ENCODE assay signal across 1 cellular context in genomic region chr2:226618875-226619605, GRCh38.
TF ChIP-seq lines count a peak whose summit lies in the region.

No MANE protein-coding gene starts in this region.

TF ChIP-seq in HepG2, 621 proteins besides CTCF, POLR2A, EP300 and RAD21 (continued from another document and continues in another):
- no peak for TF ChIP-seq PREB (CRISPR knock-in tag; IDR thresholded peaks at IDR 0.05)
- peak; percentile 95 for TF ChIP-seq FOXJ3 (CRISPR knock-in tag; IDR thresholded peaks at IDR 0.05; ENCODE audit: borderline replicate concordance)
- TF ChIP-seq KDM3A (CRISPR knock-in tag; IDR thresholded peaks at IDR 0.05; ENCODE audit: low read depth), result peak; percentile 79; the same call in 1 of the 2 replicates
- TF ChIP-seq AKAP8 (CRISPR knock-in tag; IDR thresholded peaks at IDR 0.05), result peak; percentile 71; the same call in 1 of the 2 replicates
- peak; percentile 88; the same call in 1 of the 2 replicates for TF ChIP-seq TSC22D2 (CRISPR knock-in tag; IDR thresholded peaks at IDR 0.05; ENCODE audit: borderline replicate concordance)
- peak; percentile 91 for TF ChIP-seq CEBPG (CRISPR knock-in tag; IDR thresholded peaks at IDR 0.05)
- TF ChIP-seq ZNF547 (CRISPR knock-in tag; IDR thresholded peaks at IDR 0.05), result no peak
- TF ChIP-seq, protein P1, sequence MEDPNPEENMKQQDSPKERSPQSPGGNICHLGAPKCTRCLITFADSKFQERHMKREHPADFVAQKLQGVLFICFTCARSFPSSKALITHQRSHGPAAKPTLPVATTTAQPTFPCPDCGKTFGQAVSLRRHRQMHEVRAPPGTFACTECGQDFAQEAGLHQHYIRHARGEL (CRISPR knock-in tag; IDR thresholded peaks at IDR 0.05), result no peak
- 0 out of 2 replicates have a peak, but pooled peaks have one; percentile 21 for TF ChIP-seq ELF4 (CRISPR knock-in tag; IDR thresholded peaks at IDR 0.05; ENCODE audit: borderline replicate concordance)
- TF ChIP-seq PHF8 (CRISPR knock-in tag; IDR thresholded peaks at IDR 0.05), result no peak; the same call in 1 of the 2 replicates
- no peak for TF ChIP-seq ZFP36 (IDR thresholded peaks at IDR 0.05; ENCODE audit: borderline replicate concordance, low read depth, low read length, partially characterized antibody)
- TF ChIP-seq, protein P2, sequence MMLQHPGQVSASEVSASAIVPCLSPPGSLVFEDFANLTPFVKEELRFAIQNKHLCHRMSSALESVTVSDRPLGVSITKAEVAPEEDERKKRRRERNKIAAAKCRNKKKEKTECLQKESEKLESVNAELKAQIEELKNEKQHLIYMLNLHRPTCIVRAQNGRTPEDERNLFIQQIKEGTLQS (CRISPR knock-in tag; IDR thresholded peaks at IDR 0.05), result no peak
- TF ChIP-seq MAFG (CRISPR knock-in tag; IDR thresholded peaks at IDR 0.05), result no peak
- TF ChIP-seq CENPT (CRISPR knock-in tag; IDR thresholded peaks at IDR 0.05; ENCODE audit: low read depth), result no peak
- TF ChIP-seq ZBTB34 (CRISPR knock-in tag; IDR thresholded peaks at IDR 0.05), result peak; percentile 54; the same call in 1 of the 2 replicates
- no peak; the same call in 1 of the 2 replicates for TF ChIP-seq ZNF563 (CRISPR knock-in tag; IDR thresholded peaks at IDR 0.05)
- TF ChIP-seq, protein P3, sequence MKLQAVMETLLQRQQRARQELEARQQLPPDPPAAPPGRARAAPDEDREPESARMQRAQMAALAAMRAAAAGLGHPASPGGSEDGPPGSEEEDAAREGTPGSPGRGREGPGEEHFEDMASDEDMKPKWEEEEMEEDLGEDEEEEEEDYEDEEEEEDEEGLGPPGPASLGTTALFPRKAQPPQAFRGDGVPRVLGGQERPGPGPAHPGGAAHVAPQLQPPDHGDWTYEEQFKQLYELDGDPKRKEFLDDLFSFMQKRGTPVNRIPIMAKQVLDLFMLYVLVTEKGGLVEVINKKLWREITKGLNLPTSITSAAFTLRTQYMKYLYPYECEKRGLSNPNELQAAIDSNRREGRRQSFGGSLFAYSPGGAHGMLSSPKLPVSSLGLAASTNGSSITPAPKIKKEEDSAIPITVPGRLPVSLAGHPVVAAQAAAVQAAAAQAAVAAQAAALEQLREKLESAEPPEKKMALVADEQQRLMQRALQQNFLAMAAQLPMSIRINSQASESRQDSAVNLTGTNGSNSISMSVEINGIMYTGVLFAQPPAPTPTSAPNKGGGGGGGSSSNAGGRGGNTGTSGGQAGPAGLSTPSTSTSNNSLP (IDR thresholded peaks at IDR 0.05; ENCODE audit: low read depth, low read length), result peak; percentile 67; the same call in 1 of the 2 replicates
- no peak for TF ChIP-seq ZSCAN25 (CRISPR knock-in tag; IDR thresholded peaks at IDR 0.05)
- TF ChIP-seq CC2D1A (CRISPR knock-in tag; IDR thresholded peaks at IDR 0.05), result 0 out of 2 replicates have a peak, but pooled peaks have one; percentile 86
- peak; percentile 42; the same call in 1 of the 2 replicates for TF ChIP-seq RNF219 (CRISPR knock-in tag; IDR thresholded peaks at IDR 0.05)
- TF ChIP-seq, protein P4, sequence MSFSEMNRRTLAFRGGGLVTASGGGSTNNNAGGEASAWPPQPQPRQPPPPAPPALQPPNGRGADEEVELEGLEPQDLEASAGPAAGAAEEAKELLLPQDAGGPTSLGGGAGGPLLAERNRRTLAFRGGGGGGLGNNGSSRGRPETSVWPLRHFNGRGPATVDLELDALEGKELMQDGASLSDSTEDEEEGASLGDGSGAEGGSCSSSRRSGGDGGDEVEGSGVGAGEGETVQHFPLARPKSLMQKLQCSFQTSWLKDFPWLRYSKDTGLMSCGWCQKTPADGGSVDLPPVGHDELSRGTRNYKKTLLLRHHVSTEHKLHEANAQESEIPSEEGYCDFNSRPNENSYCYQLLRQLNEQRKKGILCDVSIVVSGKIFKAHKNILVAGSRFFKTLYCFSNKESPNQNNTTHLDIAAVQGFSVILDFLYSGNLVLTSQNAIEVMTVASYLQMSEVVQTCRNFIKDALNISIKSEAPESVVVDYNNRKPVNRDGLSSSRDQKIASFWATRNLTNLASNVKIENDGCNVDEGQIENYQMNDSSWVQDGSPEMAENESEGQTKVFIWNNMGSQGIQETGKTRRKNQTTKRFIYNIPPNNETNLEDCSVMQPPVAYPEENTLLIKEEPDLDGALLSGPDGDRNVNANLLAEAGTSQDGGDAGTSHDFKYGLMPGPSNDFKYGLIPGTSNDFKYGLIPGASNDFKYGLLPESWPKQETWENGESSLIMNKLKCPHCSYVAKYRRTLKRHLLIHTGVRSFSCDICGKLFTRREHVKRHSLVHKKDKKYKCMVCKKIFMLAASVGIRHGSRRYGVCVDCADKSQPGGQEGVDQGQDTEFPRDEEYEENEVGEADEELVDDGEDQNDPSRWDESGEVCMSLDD (CRISPR knock-in tag; IDR thresholded peaks at IDR 0.05; ENCODE audit: borderline replicate concordance), result no peak
- TF ChIP-seq ZNF224 (CRISPR knock-in tag; IDR thresholded peaks at IDR 0.05), result no peak
- TF ChIP-seq JARID2 (CRISPR knock-in tag; IDR thresholded peaks at IDR 0.05; ENCODE audit: insufficient replicate concordance), result no peak
- TF ChIP-seq ZSCAN22 (CRISPR knock-in tag; IDR thresholded peaks at IDR 0.05), result peak; percentile 65; the same call in 1 of the 2 replicates
- TF ChIP-seq ZBTB14 (CRISPR knock-in tag; IDR thresholded peaks at IDR 0.05), result no peak
- TF ChIP-seq UBTF (CRISPR knock-in tag; IDR thresholded peaks at IDR 0.05), result no peak
- TF ChIP-seq NCOA2 (CRISPR knock-in tag; IDR thresholded peaks at IDR 0.05), result peak; percentile 99
- no peak for TF ChIP-seq ZNF773 (CRISPR knock-in tag; IDR thresholded peaks at IDR 0.05; ENCODE audit: borderline replicate concordance)
- 0 out of 2 replicates have a peak, but pooled peaks have one; percentile 59 for TF ChIP-seq ZNF510 (CRISPR knock-in tag; IDR thresholded peaks at IDR 0.05; ENCODE audit: low read depth)
- TF ChIP-seq, protein P5, sequence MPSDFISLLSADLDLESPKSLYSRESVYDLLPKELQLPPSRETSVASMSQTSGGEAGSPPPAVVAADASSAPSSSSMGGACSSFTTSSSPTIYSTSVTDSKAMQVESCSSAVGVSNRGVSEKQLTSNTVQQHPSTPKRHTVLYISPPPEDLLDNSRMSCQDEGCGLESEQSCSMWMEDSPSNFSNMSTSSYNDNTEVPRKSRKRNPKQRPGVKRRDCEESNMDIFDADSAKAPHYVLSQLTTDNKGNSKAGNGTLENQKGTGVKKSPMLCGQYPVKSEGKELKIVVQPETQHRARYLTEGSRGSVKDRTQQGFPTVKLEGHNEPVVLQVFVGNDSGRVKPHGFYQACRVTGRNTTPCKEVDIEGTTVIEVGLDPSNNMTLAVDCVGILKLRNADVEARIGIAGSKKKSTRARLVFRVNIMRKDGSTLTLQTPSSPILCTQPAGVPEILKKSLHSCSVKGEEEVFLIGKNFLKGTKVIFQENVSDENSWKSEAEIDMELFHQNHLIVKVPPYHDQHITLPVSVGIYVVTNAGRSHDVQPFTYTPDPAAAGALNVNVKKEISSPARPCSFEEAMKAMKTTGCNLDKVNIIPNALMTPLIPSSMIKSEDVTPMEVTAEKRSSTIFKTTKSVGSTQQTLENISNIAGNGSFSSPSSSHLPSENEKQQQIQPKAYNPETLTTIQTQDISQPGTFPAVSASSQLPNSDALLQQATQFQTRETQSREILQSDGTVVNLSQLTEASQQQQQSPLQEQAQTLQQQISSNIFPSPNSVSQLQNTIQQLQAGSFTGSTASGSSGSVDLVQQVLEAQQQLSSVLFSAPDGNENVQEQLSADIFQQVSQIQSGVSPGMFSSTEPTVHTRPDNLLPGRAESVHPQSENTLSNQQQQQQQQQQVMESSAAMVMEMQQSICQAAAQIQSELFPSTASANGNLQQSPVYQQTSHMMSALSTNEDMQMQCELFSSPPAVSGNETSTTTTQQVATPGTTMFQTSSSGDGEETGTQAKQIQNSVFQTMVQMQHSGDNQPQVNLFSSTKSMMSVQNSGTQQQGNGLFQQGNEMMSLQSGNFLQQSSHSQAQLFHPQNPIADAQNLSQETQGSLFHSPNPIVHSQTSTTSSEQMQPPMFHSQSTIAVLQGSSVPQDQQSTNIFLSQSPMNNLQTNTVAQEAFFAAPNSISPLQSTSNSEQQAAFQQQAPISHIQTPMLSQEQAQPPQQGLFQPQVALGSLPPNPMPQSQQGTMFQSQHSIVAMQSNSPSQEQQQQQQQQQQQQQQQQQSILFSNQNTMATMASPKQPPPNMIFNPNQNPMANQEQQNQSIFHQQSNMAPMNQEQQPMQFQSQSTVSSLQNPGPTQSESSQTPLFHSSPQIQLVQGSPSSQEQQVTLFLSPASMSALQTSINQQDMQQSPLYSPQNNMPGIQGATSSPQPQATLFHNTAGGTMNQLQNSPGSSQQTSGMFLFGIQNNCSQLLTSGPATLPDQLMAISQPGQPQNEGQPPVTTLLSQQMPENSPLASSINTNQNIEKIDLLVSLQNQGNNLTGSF (CRISPR knock-in tag; IDR thresholded peaks at IDR 0.05), result no peak
- TF ChIP-seq ZNF816 (CRISPR knock-in tag; IDR thresholded peaks at IDR 0.05; ENCODE audit: borderline replicate concordance), result peak; percentile 92; the same call in 1 of the 2 replicates
- TF ChIP-seq ATAD3A (CRISPR knock-in tag; IDR thresholded peaks at IDR 0.05), result no peak
- no peak for TF ChIP-seq ZNF253 (CRISPR knock-in tag; IDR thresholded peaks at IDR 0.05; ENCODE audit: borderline replicate concordance)
- no peak for TF ChIP-seq ADNP (CRISPR knock-in tag; IDR thresholded peaks at IDR 0.05)
- TF ChIP-seq RFX1 (IDR thresholded peaks at IDR 0.05), result no peak
- 0 out of 2 replicates have a peak, but pooled peaks have one; percentile 70 for TF ChIP-seq ZNF652 (CRISPR knock-in tag; IDR thresholded peaks at IDR 0.05; ENCODE audit: borderline replicate concordance, low read depth)
- TF ChIP-seq, protein P6, sequence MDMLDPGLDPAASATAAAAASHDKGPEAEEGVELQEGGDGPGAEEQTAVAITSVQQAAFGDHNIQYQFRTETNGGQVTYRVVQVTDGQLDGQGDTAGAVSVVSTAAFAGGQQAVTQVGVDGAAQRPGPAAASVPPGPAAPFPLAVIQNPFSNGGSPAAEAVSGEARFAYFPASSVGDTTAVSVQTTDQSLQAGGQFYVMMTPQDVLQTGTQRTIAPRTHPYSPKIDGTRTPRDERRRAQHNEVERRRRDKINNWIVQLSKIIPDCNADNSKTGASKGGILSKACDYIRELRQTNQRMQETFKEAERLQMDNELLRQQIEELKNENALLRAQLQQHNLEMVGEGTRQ (IDR thresholded peaks at IDR 0.05; ENCODE audit: low read depth, low read length), result no peak
- TF ChIP-seq, protein P6 (CRISPR knock-in tag; IDR thresholded peaks at IDR 0.05; ENCODE audit: borderline replicate concordance), result no peak
